In genomic region chr6:133223458-133224014, GRCh38 we compare ENCODE assay signal across 2 cellular contexts.
A peak's percentile ranks its signal among the peaks of the same experiment; 100 is the strongest.
TF ChIP-seq lines count a peak whose summit lies in the region.

No MANE protein-coding gene starts in this region.

TF ChIP-seq in HepG2, 621 proteins besides CTCF, POLR2A, EP300 and RAD21:
- no peak for TF ChIP-seq E2F2 (CRISPR knock-in tag; IDR thresholded peaks at IDR 0.05; ENCODE audit: borderline replicate concordance)
- peak; percentile 85 to 93 for TF ChIP-seq MAFK (conservative IDR thresholded peaks at IDR 0.05 in 1 of 2, IDR thresholded peaks at IDR 0.05 in 1 of 2; ENCODE audit: low read length in 2 of 2)
- TF ChIP-seq, protein P1, sequence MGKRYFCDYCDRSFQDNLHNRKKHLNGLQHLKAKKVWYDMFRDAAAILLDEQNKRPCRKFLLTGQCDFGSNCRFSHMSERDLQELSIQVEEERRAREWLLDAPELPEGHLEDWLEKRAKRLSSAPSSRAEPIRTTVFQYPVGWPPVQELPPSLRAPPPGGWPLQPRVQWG (CRISPR knock-in tag; IDR thresholded peaks at IDR 0.05; ENCODE audit: borderline replicate concordance, low read depth) = no peak
- no peak for TF ChIP-seq ZNF136 (CRISPR knock-in tag; IDR thresholded peaks at IDR 0.05; ENCODE audit: low read depth)
- no peak for TF ChIP-seq ZFP62 (CRISPR knock-in tag; IDR thresholded peaks at IDR 0.05)
- no peak for TF ChIP-seq SNAPC2 (CRISPR knock-in tag; IDR thresholded peaks at IDR 0.05)
- peak; percentile 91 for TF ChIP-seq MAFF (IDR thresholded peaks at IDR 0.05; ENCODE audit: low read depth, low read length)
- TF ChIP-seq, protein P2, sequence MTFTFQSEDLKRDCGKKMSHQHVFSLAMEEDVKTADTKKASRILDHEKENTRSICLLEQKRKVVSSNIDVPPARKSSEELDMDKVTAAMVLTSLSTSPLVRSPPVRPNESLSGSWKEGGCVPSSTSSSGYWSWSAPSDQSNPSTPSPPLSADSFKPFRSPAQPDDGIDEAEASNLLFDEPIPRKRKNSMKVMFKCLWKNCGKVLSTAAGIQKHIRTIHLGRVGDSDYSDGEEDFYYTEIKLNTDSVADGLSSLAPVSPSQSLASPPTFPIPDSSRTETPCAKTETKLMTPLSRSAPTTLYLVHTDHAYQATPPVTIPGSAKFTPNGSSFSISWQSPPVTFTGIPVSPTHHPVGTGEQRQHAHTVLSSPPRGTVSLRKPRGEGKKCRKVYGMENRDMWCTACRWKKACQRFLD (CRISPR knock-in tag; IDR thresholded peaks at IDR 0.05; ENCODE audit: borderline replicate concordance) = no peak

TF ChIP-seq in K562, 482 proteins besides CTCF, POLR2A, EP300 and RAD21:
- peak; percentile 44; the same call in 1 of the 2 replicates for TF ChIP-seq MAFK (IDR thresholded peaks at IDR 0.05; ENCODE audit: low read length)
- no peak for TF ChIP-seq FOXK1 (CRISPR knock-in tag; IDR thresholded peaks at IDR 0.05; ENCODE audit: borderline replicate concordance)
- peak; percentile 40; the same call in 1 of the 2 replicates for TF ChIP-seq MAFF (IDR thresholded peaks at IDR 0.05; ENCODE audit: low read length)
- TF ChIP-seq ZNF316 (IDR thresholded peaks at IDR 0.05) = peak; percentile 56; the same call in 1 of the 2 replicates
